Comparison of ENCODE assay signal across 1 cellular context in the genomic region with DNA sequence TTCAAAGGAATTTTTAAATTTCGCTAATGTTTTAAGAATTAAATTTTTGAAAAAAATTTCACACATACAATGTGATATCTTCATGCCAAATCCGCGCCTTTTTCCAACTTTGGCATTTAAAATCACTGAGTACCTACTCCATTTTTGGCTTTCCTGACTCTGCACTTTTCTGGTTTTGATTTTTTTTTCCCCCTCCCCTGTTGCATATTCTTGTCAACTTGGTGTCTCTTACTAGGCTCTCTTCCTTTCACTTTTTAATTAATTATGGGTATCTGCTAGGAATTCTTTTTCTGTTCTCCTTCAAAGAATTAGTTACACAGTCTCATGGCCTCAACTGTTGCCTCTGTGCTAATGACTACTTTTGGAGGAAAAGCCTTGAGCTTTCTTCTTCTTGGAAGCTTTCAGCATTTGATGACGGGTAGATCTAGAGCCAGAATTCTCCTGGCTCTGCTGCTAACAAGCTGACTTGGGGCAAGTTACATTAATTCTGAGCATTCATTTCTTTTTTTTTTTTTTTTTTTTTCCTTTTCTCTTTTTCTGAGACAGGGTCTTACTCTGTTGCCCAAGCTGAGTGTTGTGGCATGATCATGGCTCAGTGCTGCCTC.
TF ChIP-seq lines count a peak whose summit lies in the region.

No MANE protein-coding gene starts in this region.

TF ChIP-seq in GM12878, 131 proteins besides CTCF, POLR2A, EP300 and RAD21:
- TF ChIP-seq JUNB (IDR thresholded peaks at IDR 0.05), result no peak
- TF ChIP-seq SMARCA5 (IDR thresholded peaks at IDR 0.05), result no peak
